ENCODE assay signal across 27 cellular contexts in the genomic region with DNA sequence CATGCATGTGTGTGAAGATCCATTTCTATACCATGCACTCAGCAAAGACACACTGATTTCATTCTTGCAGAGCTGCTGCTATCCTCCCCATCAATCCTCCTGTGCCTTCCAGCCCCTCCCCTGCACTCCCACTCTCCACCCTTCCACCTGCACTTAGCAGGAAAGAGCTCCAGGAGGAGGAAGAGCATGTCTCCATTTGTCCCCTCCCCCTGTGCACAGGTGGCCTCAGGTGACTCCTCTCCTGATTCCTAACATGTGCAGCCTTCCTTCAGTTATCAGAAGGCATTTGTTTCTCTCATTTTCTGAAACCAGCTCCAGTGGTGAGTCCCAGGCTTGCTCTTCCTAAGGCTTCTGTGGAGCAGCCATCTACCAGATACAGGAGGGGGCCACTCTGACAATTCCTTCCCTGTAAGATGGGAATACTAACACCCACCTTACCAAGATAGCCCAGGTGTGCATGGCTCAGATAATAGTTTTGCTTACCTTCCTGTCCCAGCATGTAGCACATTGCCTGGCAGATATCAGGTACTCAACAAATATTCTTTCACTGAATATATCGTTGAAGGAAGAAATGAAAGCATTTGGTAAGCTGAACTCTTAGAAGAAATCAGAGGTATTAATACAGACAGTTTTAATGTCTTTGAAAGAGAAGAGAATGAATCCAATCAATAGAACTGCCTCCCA. TPM values are rescaled to one million over a fixed set of nuclear protein-coding genes. Genes with fewer than 3 reads are reported as not detected.
A peak's percentile ranks its signal among the peaks of the same experiment; 100 is the strongest.
DNase-seq lines count a peak whose midpoint lies in the region; ATAC-seq and TF ChIP-seq lines count a peak whose summit lies in the region.
"Had no signal": no experiment of that assay in that cellular context is flagged by ENCODE, and none has a peak within 500 bp of the region (broad histone marks: within the 10 kb centered on the region; RNA-seq: fewer than 3 reads in every experiment).

No MANE protein-coding gene starts in this region.

- intact Hi-C loops in mucosa of descending colon (cut with DNase I, micrococcal nuclease): no loop called here
- intact Hi-C loops in posterior cingulate gyrus (cut with DNase I): no loop called here

- DNase-seq in NCI-H345 (lab: John Stamatoyannopoulos, UW) (peak; percentile 11), NCI-H345 treated with DMSO at 0.1 percent for 48 hours (lab: John Stamatoyannopoulos, UW; ENCODE audit: unreplicated experiment) (no peak), NCI-H2029 (lab: John Stamatoyannopoulos, UW) (peak; percentile 71), mucosa of descending colon (no peak), DMS79 (lab: John Stamatoyannopoulos, UW) (no peak), posterior cingulate gyrus (no peak)
- DNase-seq: Calu3; CD4-positive, alpha-beta memory T cell; DND-41; GOT3; Karpas-422; MG63; NCI-H1048; NCI-H2081 treated with DMSO at 0.1 percent for 48 hours; NCI-H446; NCI-H774; SHP77 had no signal

- H3K9me3 ChIP-seq in mucosa of descending colon: no peaks in the 10 kb centered on the region
- H3K9me3 ChIP-seq: MG63 had no signal

- peak; percentile 68 for ATAC-seq in mucosa of descending colon
- no peak for ATAC-seq in GM19452 (IDR thresholded peaks at IDR 0.05; ENCODE audit: unreplicated experiment)
- ATAC-seq: HCT116 had no signal

- no peaks in the 10 kb centered on the region for H3K36me3 ChIP-seq in mucosa of descending colon (ENCODE audit: low read depth)
- H3K36me3 ChIP-seq: BLaER1, MG63 had no signal

- H3K27ac ChIP-seq in VCaP: peak overlapping the region; percentile 17; the same call in 1 of the 2 replicates
- H3K27ac ChIP-seq: BLaER1, HL-60, SK-N-MC had no signal

- no peaks in the 10 kb centered on the region for H3K4me1 ChIP-seq in mucosa of descending colon (ENCODE audit: low read depth)

- TF ChIP-seq CTCF in VCaP (conservative IDR thresholded peaks at IDR 0.05) (no peak), mucosa of descending colon (IDR thresholded peaks at IDR 0.05) (no peak)

- H3K4me3 ChIP-seq in mucosa of descending colon: no peak overlapping the region
- H3K4me3 ChIP-seq: BLaER1, MG63, SK-N-MC had no signal

RNA-seq across cellular contexts. Expression of a gene that starts 21.9 kb away (rescaled TPM):
- 1 to 10 TPM in 1 of 3 donors, under 1 TPM in 1, not detected in 1; 0.70 to 2.3 TPM for total RNA-seq in mucosa of descending colon
- total RNA-seq: A673; CD4-positive, alpha-beta memory T cell; G401; RPMI7951; T-helper 2 cell treated with Interferon-gamma antibody and Interleukin-4, amounts not matched to agents 100 ng/mL and 5 ng/mL, for 36 hours had no signal

Comparison
In these comparisons a context has a peak if more than half of its experiments do, and no peak if none do; other contexts are left out.
1. DNase-seq: peak in NCI-H345 (single experiment) and NCI-H2029 (single experiment); none in NCI-H345 treated with DMSO at 0.1 percent for 48 hours (single experiment), mucosa of descending colon (0 of 3), DMS79 (single experiment) and posterior cingulate gyrus (0 of 10).